ENCODE assay signal across 2 cellular contexts in the genomic region with DNA sequence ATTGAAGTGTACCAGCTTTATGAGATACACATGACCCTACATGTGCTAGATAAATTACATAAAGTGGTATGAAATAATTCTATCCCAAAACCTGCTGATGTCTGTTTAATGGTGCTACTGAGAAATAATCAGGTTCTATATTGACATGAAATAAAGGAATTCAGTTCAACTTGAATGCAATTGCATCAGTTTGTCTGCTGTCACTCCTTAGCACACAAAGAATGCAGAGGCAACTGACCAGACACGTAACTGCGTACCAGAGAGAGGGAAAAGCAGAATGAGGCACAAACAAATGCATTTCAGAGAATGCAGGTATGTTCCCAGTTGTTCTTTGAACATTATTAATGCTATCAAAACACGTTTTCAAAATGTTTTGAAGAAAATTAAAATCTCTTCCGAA.
TF ChIP-seq lines count a peak whose summit lies in the region.

No MANE protein-coding gene starts in this region.

TF ChIP-seq in A549, 52 proteins besides CTCF, POLR2A, EP300 and RAD21:
- no peak for TF ChIP-seq JUNB (IDR thresholded peaks at IDR 0.05)

TF ChIP-seq in IMR-90, 13 proteins besides CTCF, POLR2A, EP300 and RAD21:
- TF ChIP-seq CHD1 (IDR thresholded peaks at IDR 0.05; ENCODE audit: low read depth, low read length) (no peak), RFX5 (IDR thresholded peaks at IDR 0.05; ENCODE audit: low read depth, low read length) (no peak), RCOR1 (IDR thresholded peaks at IDR 0.05; ENCODE audit: insufficient replicate concordance, low read length) (no peak), FOS (IDR thresholded peaks at IDR 0.05; ENCODE audit: low read depth, low read length) (no peak), BHLHE40 (IDR thresholded peaks at IDR 0.05; ENCODE audit: low read depth, low read length) (no peak), CEBPB (IDR thresholded peaks at IDR 0.05; ENCODE audit: low read depth, low read length) (no peak), NFE2L2 (IDR thresholded peaks at IDR 0.05; ENCODE audit: low read depth, low read length) (no peak), MAFK (IDR thresholded peaks at IDR 0.05; ENCODE audit: low read depth, low read length) (no peak)
- TF ChIP-seq, protein P1, sequence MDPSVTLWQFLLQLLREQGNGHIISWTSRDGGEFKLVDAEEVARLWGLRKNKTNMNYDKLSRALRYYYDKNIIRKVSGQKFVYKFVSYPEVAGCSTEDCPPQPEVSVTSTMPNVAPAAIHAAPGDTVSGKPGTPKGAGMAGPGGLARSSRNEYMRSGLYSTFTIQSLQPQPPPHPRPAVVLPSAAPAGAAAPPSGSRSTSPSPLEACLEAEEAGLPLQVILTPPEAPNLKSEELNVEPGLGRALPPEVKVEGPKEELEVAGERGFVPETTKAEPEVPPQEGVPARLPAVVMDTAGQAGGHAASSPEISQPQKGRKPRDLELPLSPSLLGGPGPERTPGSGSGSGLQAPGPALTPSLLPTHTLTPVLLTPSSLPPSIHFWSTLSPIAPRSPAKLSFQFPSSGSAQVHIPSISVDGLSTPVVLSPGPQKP (IDR thresholded peaks at IDR 0.05; ENCODE audit: borderline replicate concordance, low read depth, low read length): no peak
- TF ChIP-seq, protein P2, sequence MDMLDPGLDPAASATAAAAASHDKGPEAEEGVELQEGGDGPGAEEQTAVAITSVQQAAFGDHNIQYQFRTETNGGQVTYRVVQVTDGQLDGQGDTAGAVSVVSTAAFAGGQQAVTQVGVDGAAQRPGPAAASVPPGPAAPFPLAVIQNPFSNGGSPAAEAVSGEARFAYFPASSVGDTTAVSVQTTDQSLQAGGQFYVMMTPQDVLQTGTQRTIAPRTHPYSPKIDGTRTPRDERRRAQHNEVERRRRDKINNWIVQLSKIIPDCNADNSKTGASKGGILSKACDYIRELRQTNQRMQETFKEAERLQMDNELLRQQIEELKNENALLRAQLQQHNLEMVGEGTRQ (IDR thresholded peaks at IDR 0.05; ENCODE audit: low read depth, low read length): no peak
